In genomic region chr11:73735959-73736358, GRCh38 we compare ENCODE assay signal across 1 cellular context. TPM values are rescaled to one million over a fixed set of nuclear protein-coding genes. Genes with fewer than 3 reads are reported as not detected.
"Had no signal": no experiment of that assay in that cellular context is flagged by ENCODE, and none has a peak within 500 bp of the region (broad histone marks: within the 10 kb centered on the region; RNA-seq: fewer than 3 reads in every experiment).

No MANE protein-coding gene starts in this region.

RNA-seq across cellular contexts. Expression of gene MRPL48, which starts 51.7 kb away (rescaled TPM):
- total RNA-seq: ascending aorta had no signal
